Comparison of ENCODE assay signal across 28 cellular contexts in the genomic region with DNA sequence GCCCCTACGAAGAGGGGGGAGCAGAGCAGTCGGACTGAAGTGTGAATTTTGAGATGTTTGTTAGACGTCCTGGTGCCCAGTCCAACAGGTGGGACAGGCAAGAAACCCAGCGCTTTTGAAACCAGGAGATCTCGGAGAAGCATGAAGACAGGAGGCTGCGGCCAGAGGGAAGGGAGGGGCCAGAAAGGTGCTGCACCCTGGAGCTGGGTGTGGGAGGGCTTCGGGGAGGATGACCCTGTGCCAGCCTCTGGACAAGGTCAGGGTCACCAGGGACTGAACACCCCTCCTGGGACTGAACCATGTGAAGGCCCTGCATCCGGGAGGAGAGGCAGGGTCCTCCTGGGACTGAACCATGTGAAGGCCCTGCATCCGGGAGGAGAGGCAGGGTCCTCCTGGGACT.
"Had no signal": no experiment of that assay in that cellular context is flagged by ENCODE, and none has a peak within 500 bp of the region (broad histone marks: within the 10 kb centered on the region; RNA-seq: fewer than 3 reads in every experiment).

No MANE protein-coding gene starts in this region.

- DNase-seq: activated CD4-positive, alpha-beta T cell treated with anti-CD3 and anti-CD28 coated beads, Interleukin-2, amount 10 ng/mL, durations not matched to agents 24 days and 14 days; activated CD4-positive, alpha-beta T cell treated with anti-CD3 and anti-CD28 coated beads, Interleukin-2, amount 50 U/mL, for 4 hours; activated CD8-positive, alpha-beta T cell treated with anti-CD3 and anti-CD28 coated beads for 36 hours; activated effector memory CD4-positive, alpha-beta T cell treated with Interleukin-2 at 50 U/mL for 16 hours; activated naive CD4-positive, alpha-beta T cell treated with anti-CD3 and anti-CD28 coated beads, Interleukin-2, amount 10 ng/mL, durations not matched to agents 7 days and 5 days; activated T-cell treated with anti-CD3 and anti-CD28 coated beads, Interleukin-2, amount 50 U/mL, for 24 hours; amygdala; Kasumi-1; KBM-7; MG63; NCI-H1048; NCI-H1105 treated with DMSO at 0.1 percent for 48 hours; NCI-H1694; NCI-H2029; NCI-H345; NCI-H524 treated with DMSO at 0.1 percent for 48 hours; NCI-H748 treated with DMSO at 0.1 percent for 48 hours; NK-92 treated with Interleukin-12 subunit alpha and Interleukin-12 subunit beta, amount 100 ng/mL, for 24 hours; PC-3; Peyer's patch; RPMI8226 had no signal

- ATAC-seq: activated CD8-positive, alpha-beta T cell treated with anti-CD3 and anti-CD28 coated beads for 36 hours; PC-3 had no signal

- H3K4me3 Mint-ChIP-seq: activated CD4-positive, alpha-beta T cell treated with anti-CD3 and anti-CD28 coated beads, Interleukin-2, amount 10 ng/mL, durations not matched to agents 24 days and 14 days; activated CD8-positive, alpha-beta T cell treated with anti-CD3 and anti-CD28 coated beads for 36 hours; activated naive CD4-positive, alpha-beta T cell treated with anti-CD3 and anti-CD28 coated beads, Interleukin-2, amount 10 ng/mL, durations not matched to agents 7 days and 5 days; activated naive CD8-positive, alpha-beta T cell; activated T-cell treated with anti-CD3 and anti-CD28 coated beads, Interleukin-2, amount 50 U/mL, for 24 hours; activated T-helper 1 cell treated with anti-CD3 and anti-CD28 coated beads, Interleukin-12 subunit alpha, Interleukin-12 subunit beta, Interleukin-2, Interleukin-4 antibody, amounts not matched to agents 30 ng/mL and 10 ng/mL and 1 ng/mL, durations not matched to agents 14 hours and 24 hours and 36 hours; central memory CD8-positive, alpha-beta T cell; T-helper 2 cell treated with Interferon-gamma antibody and Interleukin-4, amounts not matched to agents 5 μg/mL and 100 μg/mL, for 36 hours had no signal

- H3K4me3 ChIP-seq: ascending aorta, cardiac muscle cell, MG63, Peyer's patch had no signal

- H3K27me3 Mint-ChIP-seq: activated CD4-positive, alpha-beta T cell treated with anti-CD3 and anti-CD28 coated beads, Interleukin-2, amount 10 ng/mL, durations not matched to agents 24 days and 14 days; activated CD8-positive, alpha-beta T cell treated with anti-CD3 and anti-CD28 coated beads for 36 hours; activated naive CD4-positive, alpha-beta T cell treated with anti-CD3 and anti-CD28 coated beads, Interleukin-2, amount 10 ng/mL, durations not matched to agents 7 days and 5 days; activated naive CD8-positive, alpha-beta T cell; activated T-cell treated with anti-CD3 and anti-CD28 coated beads, Interleukin-2, amount 50 U/mL, for 24 hours; central memory CD8-positive, alpha-beta T cell had no signal

- H3K9me3 ChIP-seq: MG63 had no signal

- H3K9me3 Mint-ChIP-seq: central memory CD8-positive, alpha-beta T cell had no signal

- H3K4me1 ChIP-seq: ascending aorta had no signal

- H3K27me3 ChIP-seq: ascending aorta, cardiac muscle cell, MG63, Peyer's patch had no signal

- FAIRE-seq: TTC549 had no signal

- H3K27ac Mint-ChIP-seq: activated CD4-positive, alpha-beta T cell treated with anti-CD3 and anti-CD28 coated beads, Interleukin-2, amount 10 ng/mL, durations not matched to agents 24 days and 14 days; activated CD8-positive, alpha-beta T cell treated with anti-CD3 and anti-CD28 coated beads for 36 hours; activated naive CD4-positive, alpha-beta T cell treated with anti-CD3 and anti-CD28 coated beads, Interleukin-2, amount 10 ng/mL, durations not matched to agents 7 days and 5 days; activated naive CD8-positive, alpha-beta T cell; activated T-cell treated with anti-CD3 and anti-CD28 coated beads, Interleukin-2, amount 50 U/mL, for 24 hours; activated T-helper 1 cell treated with anti-CD3 and anti-CD28 coated beads, Interleukin-12 subunit alpha, Interleukin-12 subunit beta, Interleukin-2, Interleukin-4 antibody, amounts not matched to agents 30 ng/mL and 10 ng/mL and 1 ng/mL, durations not matched to agents 14 hours and 24 hours and 36 hours; T-helper 2 cell treated with Interferon-gamma antibody and Interleukin-4, amounts not matched to agents 5 μg/mL and 100 μg/mL, for 36 hours had no signal

- H3K27ac ChIP-seq: ascending aorta, cardiac muscle cell, Peyer's patch had no signal
